In genomic region chr19:1905071-1905862, GRCh38 we compare ENCODE assay signal across 8 cellular contexts. TPM values are rescaled to one million over a fixed set of nuclear protein-coding genes. Genes with fewer than 3 reads are reported as not detected.
DNase-seq lines count a peak whose midpoint lies in the region; ATAC-seq, FAIRE-seq and TF ChIP-seq lines count a peak whose summit lies in the region.

Gene ADAT3 (plus strand): TSS chr19:1905399. CDS start chr19:1912048, 6,649 bp downstream.
Gene SCAMP4 (plus strand): TSS chr19:1905399. CDS start chr19:1915020, 9,621 bp downstream.

- WGBS in psoas muscle, 3 donors: 0 to 1% (median 1%) methylated on average over 57 to 93 of the region's 93 CpGs

- peak within 1 kb of the TSS; percentile 73 to 82 for H3K4me3 ChIP-seq in ascending aorta
- peak within 1 kb of the TSS; percentile 59 to 68 for H3K4me3 ChIP-seq in right atrium auricular region
- peak within 1 kb of the TSS; percentile 79 for H3K4me3 ChIP-seq in psoas muscle

- peak; percentile 73 for FAIRE-seq in urothelium cell line (lab: Jason Lieb, UNC)

- TF ChIP-seq CTCF in ascending aorta (IDR thresholded peaks at IDR 0.05) (no peak), right atrium auricular region (IDR thresholded peaks at IDR 0.05) (no peak), psoas muscle (IDR thresholded peaks at IDR 0.05) (no peak)

- peak; percentile 83 for ATAC-seq in GM18498 (IDR thresholded peaks at IDR 0.05; ENCODE audit: unreplicated experiment)
- ATAC-seq in HG02970 (IDR thresholded peaks at IDR 0.05; ENCODE audit: low FRiP score, unreplicated experiment): peak; percentile 84
- peak; percentile 96 to 97 (median 96) for ATAC-seq in psoas muscle

- H3K9me3 ChIP-seq in ascending aorta (no peaks in the 10 kb centered on the region), right atrium auricular region (no peaks in the 10 kb centered on the region), psoas muscle (no peaks in the 10 kb centered on the region)

- H3K36me3 ChIP-seq in ascending aorta (no peaks in the 10 kb centered on the region), right atrium auricular region (no peaks in the 10 kb centered on the region), psoas muscle (ENCODE audit: insufficient read depth in 1 of 2, low read depth in 1 of 2) (no peaks in the 10 kb centered on the region)

- H3K4me1 ChIP-seq in ascending aorta: peaks cover 8 to 13% of the 10 kb centered on the region in 2 donors
- H3K4me1 ChIP-seq in right atrium auricular region: peaks cover 0 to 24% of the 10 kb centered on the region in 2 donors
- H3K4me1 ChIP-seq in psoas muscle: peaks cover 8% of the 10 kb centered on the region

- intact Hi-C loops in T-helper 2 cell treated with Interferon-gamma antibody and Interleukin-4, amounts not matched to agents 100 ng/mL and 5 ng/mL, for 36 hours (cut with micrococcal nuclease): loop anchor here (1.0 to 10.0 kb wide), 4 partner anchors 20 to 250 kb away; partner anchors contain the start of genes ABHD17A, AP3D1 and KLF16
- intact Hi-C loops in ascending aorta (cut with DNase I) (loop anchor here (1.0 to 10.0 kb wide), 3 partner anchors 20 to 110 kb away; partner anchors contain the start of genes ABHD17A and BTBD2), psoas muscle (cut with DNase I) (no loop called here)

- H3K27ac ChIP-seq in ascending aorta: peak within 1 kb of the TSS; percentile 74 to 81
- peak within 1 kb of the TSS; percentile 76 to 79 for H3K27ac ChIP-seq in right atrium auricular region
- H3K27ac ChIP-seq in psoas muscle: peak within 1 kb of the TSS; percentile 85

- DNase-seq in NCI-H1930 (lab: John Stamatoyannopoulos, UW) (peak; percentile 92 to 95), ascending aorta (ENCODE audit: low spot score in 2 of 2) (peak; percentile 94 to 99), right atrium auricular region (ENCODE audit: low spot score) (peak; percentile 97), psoas muscle (peak; percentile 100), urothelium cell line (ENCODE audit: low spot score) (peak; percentile 94)

- no peaks in the 10 kb centered on the region for H3K27me3 ChIP-seq in ascending aorta
- no peaks in the 10 kb centered on the region for H3K27me3 ChIP-seq in right atrium auricular region
- no peaks in the 10 kb centered on the region for H3K27me3 ChIP-seq in psoas muscle (ENCODE audit: insufficient read depth in 3 of 3, low read length in 2 of 3)

RNA-seq across cellular contexts. Expression of gene ADAT3, which starts in this region (rescaled TPM):
- 11.0 and 11.5 TPM in 2 replicates for total RNA-seq in T-helper 2 cell treated with Interferon-gamma antibody and Interleukin-4, amounts not matched to agents 100 ng/mL and 5 ng/mL, for 36 hours
- total RNA-seq in ascending aorta: 18.4 TPM
- total RNA-seq in right atrium auricular region: 1 to 10 TPM; 1.7 to 4.0 TPM
- 1 to 10 TPM; 1.4 to 2.2 (median 1.7) TPM for total RNA-seq in psoas muscle
- polyA plus RNA-seq in psoas muscle: 1 to 10 TPM; 2.4 to 7.2 (median 3.6) TPM

RNA-seq across cellular contexts. Expression of gene SCAMP4, which starts in this region (rescaled TPM):
- total RNA-seq in T-helper 2 cell treated with Interferon-gamma antibody and Interleukin-4, amounts not matched to agents 100 ng/mL and 5 ng/mL, for 36 hours: 32.1 and 34.8 TPM in 2 replicates
- 322 TPM for total RNA-seq in ascending aorta
- total RNA-seq in right atrium auricular region: 10 to 100 TPM; 35.0 to 42.1 TPM
- 10 to 100 TPM; 13.4 to 16.3 (median 15.1) TPM for total RNA-seq in psoas muscle
- polyA plus RNA-seq in psoas muscle: 10 to 100 TPM in 2 of 3 donors, 1 to 10 TPM in 1; 9.5 to 17.5 (median 15.5) TPM

Comparison
In these comparisons a context has a peak if more than half of its experiments do, and no peak if none do; other contexts are left out.
1. Peak in every context shown above with its lines: DNase-seq, ATAC-seq, H3K4me3 ChIP-seq and H3K27ac ChIP-seq.
2. intact Hi-C loops: an anchor here in T-helper 2 cell treated with Interferon-gamma antibody and Interleukin-4, amounts not matched to agents 100 ng/mL and 5 ng/mL, for 36 hours (1.0 to 10.0 kb wide) and ascending aorta (1.0 to 10.0 kb wide); none called in psoas muscle.